8 cellular contexts compared by ENCODE assay signal in the genomic region with DNA sequence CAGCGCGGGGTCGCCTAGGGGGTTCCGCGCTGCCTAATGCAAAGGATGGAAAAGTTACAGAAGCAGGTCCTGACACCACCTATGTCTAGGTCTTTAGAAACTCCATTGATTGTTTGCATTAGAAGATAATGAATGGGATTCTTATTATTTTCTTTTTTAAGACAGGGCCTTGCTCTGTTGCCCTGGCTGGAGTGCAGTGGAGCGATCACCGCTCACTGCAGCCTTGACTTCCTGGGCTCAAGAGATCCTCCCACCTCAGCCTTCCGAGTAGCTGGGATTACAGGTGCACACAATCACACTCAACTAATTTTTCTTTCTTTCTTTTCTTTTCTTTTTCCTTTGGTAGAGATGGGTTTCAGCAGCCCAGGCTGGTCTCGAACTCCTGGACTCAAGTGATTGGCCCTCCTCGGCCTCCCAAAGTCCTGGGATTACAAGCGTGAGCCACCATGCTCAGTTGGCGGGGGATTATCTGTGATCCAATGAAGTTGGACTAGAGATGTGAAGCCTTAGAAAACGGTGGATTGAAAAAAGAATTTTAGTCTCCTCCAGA. TPM values are rescaled to one million over a fixed set of nuclear protein-coding genes. Genes with fewer than 3 reads are reported as not detected.
DNase-seq lines count a peak whose midpoint lies in the region; ATAC-seq and TF ChIP-seq lines count a peak whose summit lies in the region.

No MANE protein-coding gene starts in this region.

- peak overlapping the region; percentile 87 for H3K27ac Mint-ChIP-seq in stimulated activated naive B cell treated with anti-CD40 and anti-IgM and Interleukin-4, amounts not matched to agents 10 μg/mL and 1 μg/mL and 100 μg/mL, for 72 hours

- no peaks in the 10 kb centered on the region for H3K27me3 ChIP-seq in SJCRH30
- H3K27me3 ChIP-seq in foreskin keratinocyte, result no peaks in the 10 kb centered on the region

- H3K27ac ChIP-seq in SJCRH30 (peak overlapping the region; percentile 35; the same call in 1 of the 2 replicates), foreskin keratinocyte (no peak overlapping the region)

- DNase-seq in SJCRH30, result no peak
- DNase-seq in foreskin keratinocyte, result no peak
- no peak for DNase-seq in stimulated activated naive B cell treated with anti-CD40 and anti-IgM and Interleukin-4, amounts not matched to agents 10 μg/mL and 1 μg/mL and 100 μg/mL, for 72 hours
- DNase-seq in activated CD8-positive, alpha-beta memory T cell treated with anti-CD3 and anti-CD28 coated beads, Interleukin-2, amount 50 U/mL, for 48 hours, result no peak
- DNase-seq in DMS53 (lab: John Stamatoyannopoulos, UW), result no peak
- DNase-seq in foreskin melanocyte, result no peak

- peak; percentile 33 for ATAC-seq in GM18517 (IDR thresholded peaks at IDR 0.05; ENCODE audit: unreplicated experiment)
- ATAC-seq in HG02610 (IDR thresholded peaks at IDR 0.05; ENCODE audit: unreplicated experiment), result peak; percentile 5
- no peak for ATAC-seq in foreskin keratinocyte
- ATAC-seq in stimulated activated naive B cell treated with anti-CD40 and anti-IgM and Interleukin-4, amounts not matched to agents 10 μg/mL and 1 μg/mL and 100 μg/mL, for 72 hours (replicated peaks), result peak; percentile 2 to 4

- H3K9me3 Mint-ChIP-seq in stimulated activated naive B cell treated with anti-CD40 and anti-IgM and Interleukin-4, amounts not matched to agents 10 μg/mL and 1 μg/mL and 100 μg/mL, for 72 hours, result no peaks in the 10 kb centered on the region

- TF ChIP-seq CTCF in foreskin keratinocyte (conservative IDR thresholded peaks at IDR 0.05), result peak; percentile 3

- no peaks in the 10 kb centered on the region for H3K9me3 ChIP-seq in SJCRH30 (replicated peaks)

- peak overlapping the region; percentile 72 for H3K4me3 ChIP-seq in SJCRH30

- peak overlapping the region; percentile 96 to 100 for H3K4me3 Mint-ChIP-seq in stimulated activated naive B cell treated with anti-CD40 and anti-IgM and Interleukin-4, amounts not matched to agents 10 μg/mL and 1 μg/mL and 100 μg/mL, for 72 hours

- peaks cover 13 to 44% of the 10 kb centered on the region in 2 donors for H3K4me1 Mint-ChIP-seq in stimulated activated naive B cell treated with anti-CD40 and anti-IgM and Interleukin-4, amounts not matched to agents 10 μg/mL and 1 μg/mL and 100 μg/mL, for 72 hours

- H3K4me1 ChIP-seq in SJCRH30 (no peaks in the 10 kb centered on the region), foreskin keratinocyte (peaks cover 6% of the 10 kb centered on the region)

- peaks cover 6% of the 10 kb centered on the region for H3K36me3 ChIP-seq in SJCRH30

- no peaks in the 10 kb centered on the region for H3K27me3 Mint-ChIP-seq in stimulated activated naive B cell treated with anti-CD40 and anti-IgM and Interleukin-4, amounts not matched to agents 10 μg/mL and 1 μg/mL and 100 μg/mL, for 72 hours

- peaks cover 8 to 9% of the 10 kb centered on the region in 2 donors for H3K36me3 Mint-ChIP-seq in stimulated activated naive B cell treated with anti-CD40 and anti-IgM and Interleukin-4, amounts not matched to agents 10 μg/mL and 1 μg/mL and 100 μg/mL, for 72 hours

RNA-seq across cellular contexts. Expression of a gene that starts 0.8 kb away (rescaled TPM):
- 61.1 and 66.4 TPM in 2 replicates for total RNA-seq in SJCRH30 (2014; rRNA removed; shearing (Covaris generic))
- total RNA-seq in foreskin keratinocyte, result 129 and 130 TPM in 2 replicates
- polyA plus RNA-seq in foreskin keratinocyte, result 72.0 and 80.0 TPM in 2 replicates

RNA-seq across cellular contexts. Expression of a gene that starts 10.4 kb away (rescaled TPM):
- 34.2 and 36.6 TPM in 2 replicates for total RNA-seq in SJCRH30 (2014; rRNA removed; shearing (Covaris generic))
- 18.1 and 19.5 TPM in 2 replicates for total RNA-seq in foreskin keratinocyte
- polyA plus RNA-seq in foreskin keratinocyte, result 1.5 and 1.8 TPM in 2 replicates
